ENCODE assay signal across 1 cellular context in the genomic region with DNA sequence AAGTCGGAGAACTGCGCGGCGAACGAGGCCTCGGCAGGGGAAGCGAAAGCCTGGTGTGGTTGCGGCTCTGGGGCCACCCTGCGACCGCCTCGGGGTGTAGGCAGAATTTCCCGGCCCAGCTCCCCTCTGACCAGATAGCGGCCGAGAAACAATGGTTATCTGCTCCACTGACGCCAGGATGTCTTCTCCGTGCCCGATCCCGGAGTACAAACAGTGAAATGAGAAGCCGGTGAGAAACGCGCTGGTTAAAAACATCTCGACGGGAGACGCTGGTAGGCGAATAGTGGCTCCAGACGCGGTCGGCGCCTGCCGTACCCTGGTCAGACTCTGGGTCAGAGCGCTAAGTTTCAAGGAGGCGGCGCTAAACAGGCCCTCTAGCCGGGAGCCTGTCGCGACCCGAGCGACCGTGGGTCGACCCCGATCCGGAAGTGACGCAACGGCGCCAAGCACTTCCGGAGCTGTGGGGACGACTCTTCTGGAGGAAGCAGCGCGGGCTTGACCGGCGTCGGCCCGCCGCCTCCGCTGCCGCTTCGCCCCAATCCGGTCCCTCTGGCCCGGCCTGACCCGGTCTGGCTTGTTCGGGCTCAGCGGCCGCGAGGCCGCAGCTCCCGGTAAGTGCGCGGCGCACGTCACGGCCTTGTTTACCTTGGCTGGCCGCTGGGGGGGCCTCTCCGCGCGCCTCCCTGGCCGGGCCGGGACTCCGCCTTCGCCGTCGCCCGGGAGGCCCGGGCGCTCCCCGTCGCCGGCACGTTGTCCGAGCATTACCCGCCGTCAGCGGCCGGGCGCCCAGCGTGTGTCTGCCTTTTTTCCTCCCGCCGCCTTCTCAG.
A peak's percentile ranks its signal among the peaks of the same experiment; 100 is the strongest.
TF ChIP-seq lines count a peak whose summit lies in the region.

ARIH2 (plus strand) TSS at position 455 of the 827 bp plus-strand sequence. CDS start 8,717 bp downstream, outside the sequence.

TF ChIP-seq in HepG2, 621 proteins besides CTCF, POLR2A, EP300 and RAD21 (continued from another document and continues in another):
- TF ChIP-seq MEIS2 (CRISPR knock-in tag; IDR thresholded peaks at IDR 0.05) (peak; percentile 73; the same call in 1 of the 2 replicates), PITX1 (CRISPR knock-in tag; IDR thresholded peaks at IDR 0.05) (peak; percentile 59), TBX3 (IDR thresholded peaks at IDR 0.05; ENCODE audit: borderline replicate concordance) (no peak), YY1 (IDR thresholded peaks at IDR 0.05; ENCODE audit: insufficient read depth, insufficient replicate concordance, low read depth, low read length) (peak; percentile 48), ZNF709 (CRISPR knock-in tag; IDR thresholded peaks at IDR 0.05) (peak; percentile 82), STAT5B (CRISPR knock-in tag; IDR thresholded peaks at IDR 0.05) (no peak), MTF2 (CRISPR knock-in tag; IDR thresholded peaks at IDR 0.05; ENCODE audit: borderline replicate concordance) (0 out of 2 replicates have a peak, but pooled peaks have one; percentile 16), ZNF24 (IDR thresholded peaks at IDR 0.05) (no peak), KDM3A (CRISPR knock-in tag; IDR thresholded peaks at IDR 0.05; ENCODE audit: low read depth) (0 out of 2 replicates have a peak, but pooled peaks have one; percentile 51), ZFAT (CRISPR knock-in tag; conservative IDR thresholded peaks at IDR 0.05) (peak; percentile 45), SP140L (CRISPR knock-in tag; IDR thresholded peaks at IDR 0.05; ENCODE audit: borderline replicate concordance) (no peak), FOXO1 (CRISPR knock-in tag; IDR thresholded peaks at IDR 0.05) (0 out of 2 replicates have a peak, but pooled peaks have one; percentile 15), ZNF263 (CRISPR knock-in tag; IDR thresholded peaks at IDR 0.05) (peak; percentile 69), ZFP91 (CRISPR knock-in tag; IDR thresholded peaks at IDR 0.05; ENCODE audit: borderline replicate concordance) (peak; percentile 72; the same call in 1 of the 2 replicates), ZNF788 (CRISPR knock-in tag; IDR thresholded peaks at IDR 0.05; ENCODE audit: borderline replicate concordance) (peak; percentile 85), MED1 (CRISPR knock-in tag; IDR thresholded peaks at IDR 0.05) (peak; percentile 43), ZNF616 (CRISPR knock-in tag; IDR thresholded peaks at IDR 0.05; ENCODE audit: low read depth) (0 out of 2 replicates have a peak, but pooled peaks have one; percentile 11), ZNF747 (CRISPR knock-in tag; IDR thresholded peaks at IDR 0.05; ENCODE audit: borderline replicate concordance) (peak; percentile 86), CREB3 (CRISPR knock-in tag; IDR thresholded peaks at IDR 0.05) (peak; percentile 26; the same call in 1 of the 2 replicates), ZNF337 (CRISPR knock-in tag; IDR thresholded peaks at IDR 0.05; ENCODE audit: borderline replicate concordance, low read depth) (no peak), DNMT3B (CRISPR knock-in tag; conservative IDR thresholded peaks at IDR 0.05) (0 out of 2 replicates have a peak, but pooled peaks have one; percentile 30), SMAD3 (CRISPR knock-in tag; IDR thresholded peaks at IDR 0.05) (peak; percentile 39; the same call in 1 of the 2 replicates), SMARCE1 (IDR thresholded peaks at IDR 0.05; ENCODE audit: borderline replicate concordance) (no peak), ZNF10 (CRISPR knock-in tag; IDR thresholded peaks at IDR 0.05; ENCODE audit: borderline replicate concordance, low read depth) (no peak), ZNF562 (CRISPR knock-in tag; IDR thresholded peaks at IDR 0.05; ENCODE audit: borderline replicate concordance) (no peak), ZNF547 (CRISPR knock-in tag; IDR thresholded peaks at IDR 0.05) (no peak; the same call in 1 of the 2 replicates), PRDM10 (CRISPR knock-in tag; IDR thresholded peaks at IDR 0.05; ENCODE audit: low read depth) (0 out of 2 replicates have a peak, but pooled peaks have one; percentile 19), ZFY (CRISPR knock-in tag; IDR thresholded peaks at IDR 0.05) (peak; percentile 92), ZFX (CRISPR knock-in tag; IDR thresholded peaks at IDR 0.05; ENCODE audit: low read depth) (peak; percentile 72), JDP2 (CRISPR knock-in tag; IDR thresholded peaks at IDR 0.05; ENCODE audit: borderline replicate concordance) (no peak), PHF20 (CRISPR knock-in tag; IDR thresholded peaks at IDR 0.05) (peak; percentile 73), ZNF674 (CRISPR knock-in tag; IDR thresholded peaks at IDR 0.05; ENCODE audit: low read depth) (no peak), SAFB2 (CRISPR knock-in tag; IDR thresholded peaks at IDR 0.05; ENCODE audit: borderline replicate concordance, low read depth) (no peak; the same call in 1 of the 2 replicates), IRX3 (CRISPR knock-in tag; IDR thresholded peaks at IDR 0.05; ENCODE audit: borderline replicate concordance, low read depth) (no peak), ZNF383 (CRISPR knock-in tag; IDR thresholded peaks at IDR 0.05; ENCODE audit: borderline replicate concordance) (no peak), ARNT2 (CRISPR knock-in tag; IDR thresholded peaks at IDR 0.05; ENCODE audit: low read depth) (peak; percentile 55; the same call in 1 of the 2 replicates), TEAD3 (CRISPR knock-in tag; optimal IDR thresholded peaks at IDR 0.05; ENCODE audit: borderline replicate concordance) (peak; percentile 16), HNF4A (CRISPR knock-in tag; IDR thresholded peaks at IDR 0.05) (peak; percentile 44), ARNTL (CRISPR knock-in tag; IDR thresholded peaks at IDR 0.05) (0 out of 2 replicates have a peak, but pooled peaks have one; percentile 4), ZNF512B (CRISPR knock-in tag; IDR thresholded peaks at IDR 0.05; ENCODE audit: borderline replicate concordance) (0 out of 2 replicates have a peak, but pooled peaks have one; percentile 38)
- TF ChIP-seq, protein P1, sequence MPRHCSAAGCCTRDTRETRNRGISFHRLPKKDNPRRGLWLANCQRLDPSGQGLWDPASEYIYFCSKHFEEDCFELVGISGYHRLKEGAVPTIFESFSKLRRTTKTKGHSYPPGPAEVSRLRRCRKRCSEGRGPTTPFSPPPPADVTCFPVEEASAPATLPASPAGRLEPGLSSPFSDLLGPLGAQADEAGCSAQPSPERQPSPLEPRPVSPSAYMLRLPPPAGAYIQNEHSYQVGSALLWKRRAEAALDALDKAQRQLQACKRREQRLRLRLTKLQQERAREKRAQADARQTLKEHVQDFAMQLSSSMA (CRISPR knock-in tag; IDR thresholded peaks at IDR 0.05), result no peak
- TF ChIP-seq, protein P2, sequence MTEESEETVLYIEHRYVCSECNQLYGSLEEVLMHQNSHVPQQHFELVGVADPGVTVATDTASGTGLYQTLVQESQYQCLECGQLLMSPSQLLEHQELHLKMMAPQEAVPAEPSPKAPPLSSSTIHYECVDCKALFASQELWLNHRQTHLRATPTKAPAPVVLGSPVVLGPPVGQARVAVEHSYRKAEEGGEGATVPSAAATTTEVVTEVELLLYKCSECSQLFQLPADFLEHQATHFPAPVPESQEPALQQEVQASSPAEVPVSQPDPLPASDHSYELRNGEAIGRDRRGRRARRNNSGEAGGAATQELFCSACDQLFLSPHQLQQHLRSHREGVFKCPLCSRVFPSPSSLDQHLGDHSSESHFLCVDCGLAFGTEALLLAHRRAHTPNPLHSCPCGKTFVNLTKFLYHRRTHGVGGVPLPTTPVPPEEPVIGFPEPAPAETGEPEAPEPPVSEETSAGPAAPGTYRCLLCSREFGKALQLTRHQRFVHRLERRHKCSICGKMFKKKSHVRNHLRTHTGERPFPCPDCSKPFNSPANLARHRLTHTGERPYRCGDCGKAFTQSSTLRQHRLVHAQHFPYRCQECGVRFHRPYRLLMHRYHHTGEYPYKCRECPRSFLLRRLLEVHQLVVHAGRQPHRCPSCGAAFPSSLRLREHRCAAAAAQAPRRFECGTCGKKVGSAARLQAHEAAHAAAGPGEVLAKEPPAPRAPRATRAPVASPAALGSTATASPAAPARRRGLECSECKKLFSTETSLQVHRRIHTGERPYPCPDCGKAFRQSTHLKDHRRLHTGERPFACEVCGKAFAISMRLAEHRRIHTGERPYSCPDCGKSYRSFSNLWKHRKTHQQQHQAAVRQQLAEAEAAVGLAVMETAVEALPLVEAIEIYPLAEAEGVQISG (CRISPR knock-in tag; IDR thresholded peaks at IDR 0.05), result peak; percentile 94
- TF ChIP-seq, protein P3, sequence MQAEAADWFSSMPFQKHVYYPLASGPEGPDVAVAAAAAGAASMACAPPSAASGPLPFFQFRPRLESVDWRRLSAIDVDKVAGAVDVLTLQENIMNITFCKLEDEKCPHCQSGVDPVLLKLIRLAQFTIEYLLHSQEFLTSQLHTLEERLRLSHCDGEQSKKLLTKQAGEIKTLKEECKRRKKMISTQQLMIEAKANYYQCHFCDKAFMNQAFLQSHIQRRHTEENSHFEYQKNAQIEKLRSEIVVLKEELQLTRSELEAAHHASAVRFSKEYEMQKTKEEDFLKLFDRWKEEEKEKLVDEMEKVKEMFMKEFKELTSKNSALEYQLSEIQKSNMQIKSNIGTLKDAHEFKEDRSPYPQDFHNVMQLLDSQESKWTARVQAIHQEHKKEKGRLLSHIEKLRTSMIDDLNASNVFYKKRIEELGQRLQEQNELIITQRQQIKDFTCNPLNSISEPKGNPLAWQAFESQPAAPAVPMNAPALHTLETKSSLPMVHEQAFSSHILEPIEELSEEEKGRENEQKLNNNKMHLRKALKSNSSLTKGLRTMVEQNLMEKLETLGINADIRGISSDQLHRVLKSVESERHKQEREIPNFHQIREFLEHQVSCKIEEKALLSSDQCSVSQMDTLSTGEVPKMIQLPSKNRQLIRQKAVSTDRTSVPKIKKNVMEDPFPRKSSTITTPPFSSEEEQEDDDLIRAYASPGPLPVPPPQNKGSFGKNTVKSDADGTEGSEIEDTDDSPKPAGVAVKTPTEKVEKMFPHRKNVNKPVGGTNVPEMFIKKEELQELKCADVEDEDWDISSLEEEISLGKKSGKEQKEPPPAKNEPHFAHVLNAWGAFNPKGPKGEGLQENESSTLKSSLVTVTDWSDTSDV (CRISPR knock-in tag; IDR thresholded peaks at IDR 0.05), result peak; percentile 43; the same call in 1 of the 2 replicates
